Comparison of ENCODE assay signal across 8 cellular contexts in genomic region chr4:42568610-42569207, GRCh38.
DNase-seq lines count a peak whose midpoint lies in the region; ATAC-seq, FAIRE-seq and TF ChIP-seq lines count a peak whose summit lies in the region.

No MANE protein-coding gene starts in this region.

- H3K4me1 ChIP-seq in gastroesophageal sphincter (peaks cover 0 to 8% (median 0%) of the 10 kb centered on the region in 3 donors), parathyroid adenoma (no peaks in the 10 kb centered on the region)

- 0% methylated on average over 4 of the region's 4 CpGs for WGBS in gastroesophageal sphincter (ENCODE audit: low coverage in 1 of 2), 2 donors

- DNase-seq in GM04504 (ENCODE audit: low read depth), result peak; percentile 29
- peak; percentile 69 for DNase-seq in H4 (ENCODE audit: low spot score)
- peak; percentile 70 for DNase-seq in LoVo (ENCODE audit: low spot score)
- DNase-seq in RPMI8226, result peak; percentile 65
- peak; percentile 78 for DNase-seq in activated effector memory CD4-positive, alpha-beta T cell treated with anti-CD3 and anti-CD28 coated beads, Interleukin-2, amount 50 U/mL, for 16 hours
- peak; percentile 57 for DNase-seq in urothelium cell line (ENCODE audit: low spot score)

- no peak for TF ChIP-seq EP300 in gastroesophageal sphincter (IDR thresholded peaks at IDR 0.05)

- FAIRE-seq in urothelium cell line (lab: Jason Lieb, UNC), result no peak

- no peak overlapping the region for H3K9ac ChIP-seq in parathyroid adenoma

- H2AFZ ChIP-seq in parathyroid adenoma, result no peak overlapping the region

- H3K79me2 ChIP-seq in parathyroid adenoma, result no peaks in the 10 kb centered on the region

- no peaks in the 10 kb centered on the region for H3K36me3 ChIP-seq in gastroesophageal sphincter
- H3K36me3 ChIP-seq in parathyroid adenoma (ENCODE audit: control insufficient read depth, insufficient read depth, low read length), result no peaks in the 10 kb centered on the region

- peak; percentile 60 for ATAC-seq in gastroesophageal sphincter

- TF ChIP-seq CTCF in gastroesophageal sphincter (IDR thresholded peaks at IDR 0.05) (peak; percentile 53 to 75 (median 63)), parathyroid adenoma (IDR thresholded peaks at IDR 0.05) (peak; percentile 49)

- no peak for TF ChIP-seq POLR2A in gastroesophageal sphincter (IDR thresholded peaks at IDR 0.05)

- no peak overlapping the region for H3K4me2 ChIP-seq in parathyroid adenoma (ENCODE audit: low read length)

- H3K27ac ChIP-seq in gastroesophageal sphincter (no peak overlapping the region), parathyroid adenoma (no peak overlapping the region)

- no peak overlapping the region for H3K4me3 ChIP-seq in gastroesophageal sphincter
- no peak overlapping the region for H3K4me3 ChIP-seq in parathyroid adenoma (ENCODE audit: low read depth, low read length)

- H3K9me3 ChIP-seq in gastroesophageal sphincter (no peaks in the 10 kb centered on the region), parathyroid adenoma (ENCODE audit: control insufficient read depth, low read length) (no peaks in the 10 kb centered on the region)

- H3K27me3 ChIP-seq in gastroesophageal sphincter (no peaks in the 10 kb centered on the region), parathyroid adenoma (ENCODE audit: control insufficient read depth, insufficient read depth, low read length) (no peaks in the 10 kb centered on the region)
